10 cellular contexts compared by ENCODE assay signal in the genomic region with DNA sequence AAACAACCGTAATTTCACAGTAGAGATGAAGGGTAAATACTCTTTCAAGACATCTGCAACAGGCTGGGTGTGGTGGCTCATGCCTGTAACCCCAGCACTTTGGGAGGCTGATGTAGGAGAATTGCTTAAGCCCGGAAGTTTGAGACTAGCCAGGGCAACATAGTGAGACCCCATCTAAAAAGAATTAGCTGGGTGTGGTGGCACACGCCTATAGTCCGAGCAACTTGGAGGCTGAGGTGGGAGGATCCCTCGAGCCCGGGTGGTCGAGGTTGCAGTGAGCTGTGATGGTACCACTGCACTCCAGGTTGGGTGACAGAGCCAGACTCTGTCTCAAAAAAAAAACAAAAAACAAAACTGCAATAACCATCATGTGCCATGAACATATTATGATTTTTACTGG.
DNase-seq lines count a peak whose midpoint lies in the region; ATAC-seq, FAIRE-seq and TF ChIP-seq lines count a peak whose summit lies in the region.
"Had no signal": no experiment of that assay in that cellular context is flagged by ENCODE, and none has a peak within 500 bp of the region (broad histone marks: within the 10 kb centered on the region; RNA-seq: fewer than 3 reads in every experiment).

No MANE protein-coding gene starts in this region.

- H3K4me1 ChIP-seq in BLaER1 treated with 17β-estradiol and CSF1 and Interleukin-3, amounts not matched to agents 10 nM and 100 nM: peaks cover 19 to 82% (median 39%) of the 10 kb centered on the region in 10 experiments; a peak in 19 of 20 replicates
- H3K4me1 ChIP-seq in PC-3 (ENCODE audit: insufficient read depth, low read length) (peaks cover 15% of the 10 kb centered on the region), osteoblast (ENCODE audit: insufficient read depth, low read length) (peaks cover 15% of the 10 kb centered on the region), H9 (ENCODE audit: insufficient read depth, low read length) (no peaks in the 10 kb centered on the region)

- H2AFZ ChIP-seq in PC-3 (ENCODE audit: low read length) (no peak overlapping the region), osteoblast (ENCODE audit: low read length) (peak overlapping the region; percentile 95), H9 (ENCODE audit: low read length) (no peak overlapping the region)

- H3K27ac ChIP-seq in BLaER1 treated with 17β-estradiol and CSF1 and Interleukin-3, amounts not matched to agents 10 nM and 100 nM: peak overlapping the region in 10 of 11 experiments; percentile 19 to 94 (median 68); a peak in 18 of 22 replicates
- H3K27ac ChIP-seq in PC-3 (ENCODE audit: low read length) (peak overlapping the region; percentile 87), osteoblast (ENCODE audit: low read depth, low read length) (peak overlapping the region; percentile 87), H9 (ENCODE audit: insufficient read length, low read depth, low read length) (no peak overlapping the region)
- H3K27ac ChIP-seq: C4-2B had no signal

- peaks cover 6 to 22% (median 15%) of the 10 kb centered on the region in 11 experiments; a peak in 17 of 22 replicates for H3K9me3 ChIP-seq in BLaER1 treated with 17β-estradiol and CSF1 and Interleukin-3, amounts not matched to agents 10 nM and 100 nM (replicated peaks in 1 of 11)
- H3K9me3 ChIP-seq in PC-3 (ENCODE audit: low read length) (no peaks in the 10 kb centered on the region), osteoblast (ENCODE audit: low read depth, low read length) (no peaks in the 10 kb centered on the region), H9 (ENCODE audit: control insufficient read depth, low read depth, low read length) (no peaks in the 10 kb centered on the region)

- H3F3A ChIP-seq in PC-3 (ENCODE audit: low read length, unreplicated experiment): no peaks in the 10 kb centered on the region

- no peaks in the 10 kb centered on the region for H3K79me2 ChIP-seq in PC-3 (ENCODE audit: low read length)
- H3K79me2 ChIP-seq in osteoblast (ENCODE audit: insufficient read depth, low read length): no peaks in the 10 kb centered on the region
- H3K79me2 ChIP-seq in H9 (ENCODE audit: insufficient read depth, low read length): no peaks in the 10 kb centered on the region

- H3K9me2 ChIP-seq in PC-3 (replicated peaks; ENCODE audit: low read length): no peaks in the 10 kb centered on the region

- no peak overlapping the region for H2BK12ac ChIP-seq in H9 (ENCODE audit: insufficient read length, low read depth, low read length)

- H3K4ac ChIP-seq in H9 (ENCODE audit: low read depth, low read length): no peak overlapping the region

- no peak for FAIRE-seq in HTR-8/SVneo (lab: Jason Lieb, UNC)
- FAIRE-seq: endometrium had no signal

- intact Hi-C loops in PC-3 (cut with micrococcal nuclease): loop anchor here (2.0 kb wide), 1 partner anchor 36 kb away; no protein-coding TSS in a partner anchor

- H2BK120ac ChIP-seq in H9 (ENCODE audit: low read depth, low read length, poor library complexity, severe bottlenecking): no peak overlapping the region

- H3K23me2 ChIP-seq in H9 (ENCODE audit: insufficient read length, low read depth, low read length, poor library complexity, severe bottlenecking): no peaks in the 10 kb centered on the region

- H4K8ac ChIP-seq in H9 (replicated peaks; ENCODE audit: insufficient read length, low read depth, low read length): no peak overlapping the region

- no peak overlapping the region for H3K18ac ChIP-seq in H9 (ENCODE audit: insufficient read length, low read depth, low read length)

- no peak overlapping the region for H2BK20ac ChIP-seq in H9 (ENCODE audit: low read depth, low read length, poor library complexity, severe bottlenecking)

- TF ChIP-seq CTCF in PC-3 (conservative IDR thresholded peaks at IDR 0.05; ENCODE audit: low read depth, low read length) (no peak), chondrocyte (IDR thresholded peaks at IDR 0.05) (no peak), osteoblast (IDR thresholded peaks at IDR 0.05; ENCODE audit: extremely low read depth, low read depth, low read length) (no peak), H9 (conservative IDR thresholded peaks at IDR 0.05) (no peak)

- POLR2A ChIA-PET in PC-3 (lab: Charles Lee; ENCODE audit: unreplicated experiment): no interaction called here

- H3K36me3 ChIP-seq in BLaER1 treated with 17β-estradiol and CSF1 and Interleukin-3, amounts not matched to agents 10 nM and 100 nM: peaks cover 0 to 13% (median 0%) of the 10 kb centered on the region in 11 experiments; a peak in 6 of 22 replicates
- H3K36me3 ChIP-seq in PC-3 (ENCODE audit: low read depth, low read length) (no peaks in the 10 kb centered on the region), osteoblast (ENCODE audit: insufficient read depth, low read length) (no peaks in the 10 kb centered on the region)

- H2BK15ac ChIP-seq in H9 (ENCODE audit: low read depth, low read length): no peak overlapping the region

- H3K4me3 Mint-ChIP-seq in chondrocyte (ENCODE audit: unreplicated experiment) (no peak overlapping the region), H9 (no peak overlapping the region)

- no peak overlapping the region for H3T11ph ChIP-seq in H9 (ENCODE audit: low read length)

- no peak for DNase-seq in PC-3
- DNase-seq in chondrocyte (ENCODE audit: low spot score): no peak
- DNase-seq in osteoblast (ENCODE audit: insufficient read length, low spot score, missing footprints): no peak
- no peak for DNase-seq in HTR-8/SVneo (ENCODE audit: insufficient read length, low spot score)
- no peak for DNase-seq in H9

- CTCF ChIA-PET in PC-3 (lab: Charles Lee): interaction anchor here (1.2 kb wide), 1 partner anchor 72 kb away, joined by 9 read pairs; a partner anchor contains a TSS

- peaks cover 22% of the 10 kb centered on the region for H3K4me1 Mint-ChIP-seq in chondrocyte (ENCODE audit: low read depth)
- H3K4me1 Mint-ChIP-seq in H9: peaks cover 10 to 11% of the 10 kb centered on the region in 2 experiments

- peak overlapping the region in 7 of 11 experiments; percentile 36 to 87 (median 72); a peak in 11 of 22 replicates for H3K4me2 ChIP-seq in BLaER1 treated with 17β-estradiol and CSF1 and Interleukin-3, amounts not matched to agents 10 nM and 100 nM
- peak overlapping the region; percentile 72; the same call in 1 of the 2 replicates for H3K4me2 ChIP-seq in PC-3 (ENCODE audit: low read length)
- H3K4me2 ChIP-seq in osteoblast (ENCODE audit: insufficient read depth, low read length): peak overlapping the region; percentile 87
- no peak overlapping the region for H3K4me2 ChIP-seq in H9 (ENCODE audit: insufficient read depth, insufficient read length, low read length)

- no peaks in the 10 kb centered on the region for H3K27me3 ChIP-seq in BLaER1 treated with 17β-estradiol and CSF1 and Interleukin-3, amounts not matched to agents 10 nM and 100 nM
- H3K27me3 ChIP-seq in PC-3 (ENCODE audit: low read length): no peaks in the 10 kb centered on the region
- H3K27me3 ChIP-seq in osteoblast (ENCODE audit: insufficient read depth, low read length): no peaks in the 10 kb centered on the region
- H3K27me3 ChIP-seq in H9 (ENCODE audit: insufficient read depth, low read length): no peaks in the 10 kb centered on the region

- no CpG with 5 or more reads among the region's 7 CpGs for WGBS in H9 (ENCODE audit: extremely low coverage, insufficient read length, low lambda C conversion rate)

- no peak overlapping the region for H3K14ac ChIP-seq in H9 (ENCODE audit: insufficient read depth, low read length)

- H3K79me1 ChIP-seq in H9 (ENCODE audit: insufficient read depth, low read depth, low read length, poor library complexity, severe bottlenecking): no peaks in the 10 kb centered on the region

- H3K27ac Mint-ChIP-seq in chondrocyte (ENCODE audit: unreplicated experiment) (peak overlapping the region; percentile 98), H9 (no peak overlapping the region)

- H3K27me3 Mint-ChIP-seq in chondrocyte (ENCODE audit: low read depth) (no peaks in the 10 kb centered on the region), H9 (ENCODE audit: low read depth) (no peaks in the 10 kb centered on the region; the same call in 1 of the 2 replicates)

- ATAC-seq in PC-3: no peak
- no peak for ATAC-seq in HG02759 (IDR thresholded peaks at IDR 0.05; ENCODE audit: unreplicated experiment)
- no peak for ATAC-seq in esophagus mucosa

- no peak overlapping the region for H3K4me3 ChIP-seq in BLaER1 treated with 17β-estradiol and CSF1 and Interleukin-3, amounts not matched to agents 10 nM and 100 nM
- H3K4me3 ChIP-seq in PC-3 (ENCODE audit: low read length): peak overlapping the region; percentile 50; the same call in 1 of the 2 replicates
- no peak overlapping the region for H3K4me3 ChIP-seq in osteoblast (ENCODE audit: insufficient read depth, low read length)

- H3K56ac ChIP-seq in H9 (ENCODE audit: insufficient read length, low read depth, low read length): no peak overlapping the region

- H3K9ac ChIP-seq in BLaER1 treated with 17β-estradiol and CSF1 and Interleukin-3, amounts not matched to agents 10 nM and 100 nM: peak overlapping the region in 4 of 11 experiments; percentile 47 to 83 (median 76); a peak in 6 of 22 replicates
- peak overlapping the region; percentile 61; the same call in 1 of the 2 replicates for H3K9ac ChIP-seq in PC-3 (ENCODE audit: low read length)
- H3K9ac ChIP-seq in H9 (ENCODE audit: extremely low read depth, insufficient read length, low read length): no peak overlapping the region

- H4K5ac ChIP-seq in H9 (ENCODE audit: insufficient read length, low read depth, low read length): no peak overlapping the region

- H3K9me3 Mint-ChIP-seq in chondrocyte (ENCODE audit: low read depth): peaks cover 3% of the 10 kb centered on the region
- H3K9me3 Mint-ChIP-seq in H9: no peaks in the 10 kb centered on the region; a peak in 1 of 5 replicates

- H4K20me1 ChIP-seq in BLaER1 treated with 17β-estradiol and CSF1 and Interleukin-3, amounts not matched to agents 10 nM and 100 nM: no peaks in the 10 kb centered on the region
- H4K20me1 ChIP-seq in PC-3 (ENCODE audit: low read length) (no peaks in the 10 kb centered on the region), osteoblast (ENCODE audit: insufficient read depth, low read length) (no peaks in the 10 kb centered on the region), H9 (ENCODE audit: control insufficient read depth, insufficient read depth, insufficient read length) (no peaks in the 10 kb centered on the region)

- H3K36me3 Mint-ChIP-seq in chondrocyte (ENCODE audit: low read depth) (no peaks in the 10 kb centered on the region), H9 (ENCODE audit: insufficient read depth in 1 of 3, low read depth in 3 of 3) (no peaks in the 10 kb centered on the region)

- no peak overlapping the region for H2BK5ac ChIP-seq in H9 (ENCODE audit: insufficient read length, low read length)

- H2AK5ac ChIP-seq in H9 (ENCODE audit: insufficient read length, low read length): no peak overlapping the region

- no TSS peak for BruUV-seq in PC-3 (replicated peaks; lab: Mats Ljungman, UMichigan)

- H4K91ac ChIP-seq in H9 (ENCODE audit: insufficient read length, low read depth, low read length): no peak overlapping the region

- no peak overlapping the region for H3K23ac ChIP-seq in H9 (ENCODE audit: insufficient read length, low read depth, low read length)
